8 cellular contexts compared by ENCODE assay signal in the genomic region with DNA sequence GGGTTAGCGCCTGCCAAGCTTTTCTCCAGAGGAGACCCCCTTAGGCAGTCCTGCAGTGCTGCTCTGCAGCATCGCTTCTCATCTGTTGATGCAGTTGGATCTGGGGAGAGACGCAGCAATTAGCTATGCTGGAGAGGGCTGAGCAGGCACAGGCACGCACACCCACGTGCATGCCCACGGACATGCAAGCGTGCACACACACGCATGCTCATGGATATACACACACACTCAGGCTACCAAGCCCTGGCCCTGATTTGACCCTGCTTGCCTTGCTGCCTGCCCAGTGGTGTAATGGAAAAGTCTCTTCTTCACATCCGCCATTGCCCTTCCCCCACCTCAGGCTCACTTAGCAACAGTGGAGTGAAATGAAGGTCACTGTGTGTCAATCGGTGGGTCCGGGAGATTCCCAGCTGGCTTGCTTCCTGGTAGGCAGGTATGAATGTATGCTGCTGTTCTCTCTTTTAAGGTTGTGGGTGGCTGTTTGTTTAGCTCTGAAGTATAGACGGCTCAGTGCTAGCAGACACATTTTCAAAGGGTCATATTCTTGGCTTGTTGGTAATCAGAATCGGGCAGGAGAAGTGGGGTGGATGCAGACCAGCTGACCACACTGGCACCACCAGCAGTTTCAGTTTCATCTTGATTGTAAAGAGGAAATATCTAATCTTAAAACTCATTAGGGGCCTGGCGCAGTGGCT. TPM values are rescaled to one million over a fixed set of nuclear protein-coding genes. Genes with fewer than 3 reads are reported as not detected.
DNase-seq lines count a peak whose midpoint lies in the region; ATAC-seq and TF ChIP-seq lines count a peak whose summit lies in the region.

No MANE protein-coding gene starts in this region.

- peaks cover 88% of the 10 kb centered on the region for H3K36me3 ChIP-seq in OCI-LY7 (ENCODE audit: insufficient read depth, low read length)

- H3K27ac ChIP-seq in OCI-LY7 (ENCODE audit: low read depth, low read length, poor library complexity, severe bottlenecking) = peak overlapping the region; percentile 18

- BruUV-seq in OCI-LY7 (replicated peaks; lab: Mats Ljungman, UMichigan) = no TSS peak

- no peak overlapping the region for H3K27ac Mint-ChIP-seq in glutamatergic neuron (ENCODE audit: unreplicated experiment)

- no peaks in the 10 kb centered on the region for H3K27me3 Mint-ChIP-seq in glutamatergic neuron (ENCODE audit: unreplicated experiment)

- CTCF ChIA-PET in OCI-LY7 (lab: Charles Lee; ENCODE audit: unreplicated experiment) = no interaction called here

- H3K9me3 Mint-ChIP-seq in glutamatergic neuron (ENCODE audit: unreplicated experiment) = peaks cover 2% of the 10 kb centered on the region

- no peak overlapping the region for H3K4me3 ChIP-seq in OCI-LY7 (ENCODE audit: low read depth, low read length, poor library complexity, severe bottlenecking)

- no peak overlapping the region for H2AFZ ChIP-seq in OCI-LY7 (ENCODE audit: low read length)

- H3K4me3 Mint-ChIP-seq in glutamatergic neuron (ENCODE audit: unreplicated experiment) = no peak overlapping the region

- H3K9me2 ChIP-seq in OCI-LY7 (ENCODE audit: insufficient read depth, low read length) = no peaks in the 10 kb centered on the region

- no peak for TF ChIP-seq CTCF in OCI-LY7 (conservative IDR thresholded peaks at IDR 0.05; ENCODE audit: low read length)
- TF ChIP-seq CTCF in glutamatergic neuron (IDR thresholded peaks at IDR 0.05; ENCODE audit: partially characterized antibody, unreplicated experiment) = no peak

- peaks cover 4% of the 10 kb centered on the region for H3K36me3 Mint-ChIP-seq in glutamatergic neuron (ENCODE audit: unreplicated experiment)

- intact Hi-C loops in OCI-LY7 (cut with micrococcal nuclease; ENCODE audit: unreplicated experiment) = no loop called here

- peaks cover 6% of the 10 kb centered on the region; the same call in 1 of the 2 replicates for H3K9me3 ChIP-seq in OCI-LY7 (ENCODE audit: low read length)

- H4K20me1 ChIP-seq in OCI-LY7 (ENCODE audit: insufficient read depth, low read length) = 0 out of 2 replicates have a peak, but pooled peaks cover 9% of the 10 kb centered on the region

- POLR2A ChIA-PET in OCI-LY7 (lab: Charles Lee) = no interaction called here

- peaks cover 15% of the 10 kb centered on the region for H3K4me1 Mint-ChIP-seq in glutamatergic neuron (ENCODE audit: low read depth, unreplicated experiment)

- ATAC-seq in GM21717 (IDR thresholded peaks at IDR 0.05; ENCODE audit: unreplicated experiment) (peak; percentile 59), HG03025 (IDR thresholded peaks at IDR 0.05; ENCODE audit: low FRiP score, unreplicated experiment) (no peak)

- H3K79me2 ChIP-seq in OCI-LY7 (ENCODE audit: insufficient read depth, low read depth, low read length) = peaks cover 14% of the 10 kb centered on the region; the same call in 1 of the 2 replicates

- peak overlapping the region; percentile 54; the same call in 1 of the 2 replicates for H3K4me2 ChIP-seq in OCI-LY7 (ENCODE audit: low read length)

- H3K4me1 ChIP-seq in OCI-LY7 (ENCODE audit: insufficient read depth, low read length, poor library complexity, severe bottlenecking) = peaks cover 47% of the 10 kb centered on the region

- DNase-seq in ELF-1 (ENCODE audit: low read depth, low spot score) (peak; percentile 41), OCI-LY7 (ENCODE audit: low spot score) (peak; percentile 28), glutamatergic neuron (peak; percentile 34), renal cortical epithelial cell (ENCODE audit: low read depth) (peak; percentile 92), HCEC 1CT (no peak)
- no peak for DNase-seq in activated naive CD4-positive, alpha-beta T cell (lab: John Stamatoyannopoulos, UW)

RNA-seq across cellular contexts. Expression of gene ATP1B1, which starts 9.5 kb away (rescaled TPM):
- 14.5 and 17.5 TPM in 2 replicates for total RNA-seq in OCI-LY7 (2014; rRNA removed; shearing (Covaris generic))
- 21.5 and 22.5 TPM in 2 replicates for total RNA-seq in OCI-LY7 (2022)
- 108 TPM for total RNA-seq in glutamatergic neuron (ENCODE audit: unreplicated experiment)
- total RNA-seq in renal cortical epithelial cell = 96.4 and 314 TPM in 2 replicates

Comparison
In these comparisons a context has a peak if more than half of its experiments do, and no peak if none do; other contexts are left out.
1. DNase-seq: peak in ELF-1 (single experiment), OCI-LY7 (single experiment), glutamatergic neuron (single experiment) and renal cortical epithelial cell (single experiment); none in HCEC 1CT (single experiment) and activated naive CD4-positive, alpha-beta T cell (0 of 4).